20 cellular contexts compared by ENCODE assay signal in genomic region chr11:92439133-92439532, GRCh38.
"Had no signal": no experiment of that assay in that cellular context is flagged by ENCODE, and none has a peak within 500 bp of the region (broad histone marks: within the 10 kb centered on the region; RNA-seq: fewer than 3 reads in every experiment).

No MANE protein-coding gene starts in this region.

- H3K27ac Mint-ChIP-seq: naive thymus-derived CD4-positive, alpha-beta T cell had no signal

- H3K36me3 ChIP-seq: esophagus squamous epithelium, gastrocnemius medialis, heart right ventricle, left lung, lower lobe of right lung had no signal

- H3K27me3 ChIP-seq: dorsolateral prefrontal cortex, esophagus squamous epithelium, gastrocnemius medialis, heart right ventricle, left lung had no signal

- H3K27ac ChIP-seq: coronary artery, dorsolateral prefrontal cortex, esophagus squamous epithelium, gastrocnemius medialis, heart right ventricle, left lung, lower lobe of right lung had no signal

- ATAC-seq: gastrocnemius medialis; heart right ventricle; left cardiac atrium; left lung; left ventricle myocardium superior; lower lobe of right lung; naive thymus-derived CD4-positive, alpha-beta T cell had no signal

- H3K4me3 ChIP-seq: coronary artery, dorsolateral prefrontal cortex, esophagus squamous epithelium, gastrocnemius medialis, heart right ventricle, left lung, lower lobe of right lung had no signal

- H3K9me3 ChIP-seq: esophagus squamous epithelium, gastrocnemius medialis, heart right ventricle, lower lobe of right lung had no signal

- H3K36me3 Mint-ChIP-seq: naive thymus-derived CD4-positive, alpha-beta T cell had no signal

- H3K4me3 Mint-ChIP-seq: naive thymus-derived CD4-positive, alpha-beta T cell had no signal

- DNase-seq: dermis blood vessel endothelial cell; dorsolateral prefrontal cortex; effector CD4-positive, alpha-beta T cell; effector memory CD4-positive, alpha-beta T cell; esophagus squamous epithelium; foreskin fibroblast; foreskin melanocyte; gastrocnemius medialis; glutamatergic neuron; head of caudate nucleus; heart right ventricle; hippocampal formation; left cardiac atrium; left lung; left ventricle myocardium superior; lower lobe of right lung; mesenchymal stem cell; midbrain; naive thymus-derived CD4-positive, alpha-beta T cell had no signal

- H3K4me1 ChIP-seq: left lung, lower lobe of right lung had no signal
